9 cellular contexts compared by ENCODE assay signal in the genomic region with DNA sequence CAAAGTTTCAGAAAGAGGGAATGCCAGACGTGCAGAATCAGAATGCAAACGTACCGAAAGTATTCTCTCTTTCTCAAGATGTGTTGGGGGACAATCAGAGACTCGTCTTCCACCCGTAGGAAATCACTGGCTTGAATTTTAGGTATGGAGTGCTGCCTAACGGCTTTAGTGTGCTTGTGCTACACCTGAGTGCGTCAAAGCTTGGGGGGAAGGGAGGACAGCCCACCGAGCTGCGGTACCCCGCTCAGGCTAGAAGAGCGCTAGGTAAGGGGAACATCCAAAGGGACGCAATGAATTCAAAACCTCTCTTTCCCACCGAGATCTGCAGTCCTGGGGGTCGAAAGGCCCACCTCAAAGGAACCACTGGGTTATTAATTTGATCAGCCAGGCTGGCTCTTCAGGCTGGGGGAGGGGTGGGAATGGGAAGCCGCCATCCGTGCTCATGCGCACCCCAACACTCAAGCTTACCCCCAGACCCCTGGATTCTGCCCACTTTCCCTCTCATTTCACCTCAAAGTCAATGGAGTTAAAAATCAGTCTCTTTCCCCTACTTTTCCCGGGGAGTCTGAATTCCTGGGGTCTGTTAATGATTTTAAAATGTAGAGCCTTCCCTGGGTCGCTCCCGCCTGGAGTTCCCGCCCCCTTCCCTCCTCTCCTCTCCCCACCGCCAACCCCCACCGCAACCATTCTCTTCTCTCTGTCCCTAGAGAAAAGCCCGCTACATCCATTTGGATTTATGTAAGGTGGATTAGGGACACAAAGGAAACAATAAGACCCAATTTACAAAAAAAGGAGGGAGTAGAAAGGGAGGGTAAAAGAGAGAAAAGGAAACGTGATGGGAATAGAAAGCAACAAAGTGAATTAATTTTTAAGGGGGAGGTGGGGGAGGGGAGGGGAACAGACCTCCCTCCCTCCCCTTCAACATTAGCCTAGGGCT. TPM values are rescaled to one million over a fixed set of nuclear protein-coding genes. Genes with fewer than 3 reads are reported as not detected.
DNase-seq lines count a peak whose midpoint lies in the region; ATAC-seq and TF ChIP-seq lines count a peak whose summit lies in the region.
"Had no signal": no experiment of that assay in that cellular context is flagged by ENCODE, and none has a peak within 500 bp of the region (broad histone marks: within the 10 kb centered on the region; RNA-seq: fewer than 3 reads in every experiment).

No MANE protein-coding gene starts in this region.

- H3K9me3 Mint-ChIP-seq in glutamatergic neuron (ENCODE audit: unreplicated experiment): peaks cover 8% of the 10 kb centered on the region
- H3K9me3 Mint-ChIP-seq in activated CD8-positive, alpha-beta memory T cell treated with anti-CD3 and anti-CD28 coated beads, Interleukin-2, amount 10 ng/mL, durations not matched to agents 7 days and 5 days (ENCODE audit: low read depth): no peaks in the 10 kb centered on the region
- H3K9me3 Mint-ChIP-seq: stimulated activated naive CD8-positive, alpha-beta T cell treated with anti-CD3 and anti-CD28 coated beads, Interleukin-15, amount 100 ng/mL, for 72 hours had no signal

- peaks cover 5% of the 10 kb centered on the region for H3K36me3 Mint-ChIP-seq in glutamatergic neuron (ENCODE audit: unreplicated experiment)
- no peaks in the 10 kb centered on the region for H3K36me3 Mint-ChIP-seq in activated CD8-positive, alpha-beta memory T cell treated with anti-CD3 and anti-CD28 coated beads, Interleukin-2, amount 10 ng/mL, durations not matched to agents 7 days and 5 days

- in situ Hi-C loops in G401 (cut with HindIII; ENCODE audit: low sequenced_read_pairs): no loop called here

- peak overlapping the region; percentile 82 for H3K4me3 ChIP-seq in retinal pigment epithelial cell (ENCODE audit: low read length)
- H3K4me3 ChIP-seq: GM12878 had no signal

- H3K4me1 Mint-ChIP-seq in glutamatergic neuron (ENCODE audit: low read depth, unreplicated experiment): peaks cover 36% of the 10 kb centered on the region
- peaks cover 26% of the 10 kb centered on the region for H3K4me1 Mint-ChIP-seq in activated CD8-positive, alpha-beta memory T cell treated with anti-CD3 and anti-CD28 coated beads, Interleukin-2, amount 10 ng/mL, durations not matched to agents 7 days and 5 days

- peak; percentile 17 for DNase-seq in G401 (ENCODE audit: low spot score)
- peak; percentile 86 for DNase-seq in NCI-H69 (lab: John Stamatoyannopoulos, UW)
- peak; percentile 38 for DNase-seq in glutamatergic neuron
- DNase-seq in retinal pigment epithelial cell (ENCODE audit: low read depth): no peak
- DNase-seq in activated CD8-positive, alpha-beta memory T cell treated with anti-CD3 and anti-CD28 coated beads, Interleukin-2, amount 10 ng/mL, durations not matched to agents 7 days and 5 days: no peak
- no peak for DNase-seq in NCI-H2171 (lab: John Stamatoyannopoulos, UW)
- DNase-seq: stimulated activated naive CD8-positive, alpha-beta T cell treated with anti-CD3 and anti-CD28 coated beads, Interleukin-15, amount 100 ng/mL, for 72 hours had no signal

- TF ChIP-seq CTCF in glutamatergic neuron (IDR thresholded peaks at IDR 0.05; ENCODE audit: partially characterized antibody, unreplicated experiment) (no peak), retinal pigment epithelial cell (conservative IDR thresholded peaks at IDR 0.05; ENCODE audit: low read depth, low read length) (no peak)

- no peak for ATAC-seq in activated CD8-positive, alpha-beta memory T cell treated with anti-CD3 and anti-CD28 coated beads, Interleukin-2, amount 10 ng/mL, durations not matched to agents 7 days and 5 days
- ATAC-seq in GM21576 (IDR thresholded peaks at IDR 0.05; ENCODE audit: unreplicated experiment): no peak
- ATAC-seq: GM12878; stimulated activated naive CD8-positive, alpha-beta T cell treated with anti-CD3 and anti-CD28 coated beads, Interleukin-15, amount 100 ng/mL, for 72 hours had no signal

- no peak overlapping the region for H3K27ac Mint-ChIP-seq in glutamatergic neuron (ENCODE audit: unreplicated experiment)
- no peak overlapping the region for H3K27ac Mint-ChIP-seq in activated CD8-positive, alpha-beta memory T cell treated with anti-CD3 and anti-CD28 coated beads, Interleukin-2, amount 10 ng/mL, durations not matched to agents 7 days and 5 days

- H3K27me3 Mint-ChIP-seq in glutamatergic neuron (ENCODE audit: unreplicated experiment): peaks cover 10% of the 10 kb centered on the region
- H3K27me3 Mint-ChIP-seq in activated CD8-positive, alpha-beta memory T cell treated with anti-CD3 and anti-CD28 coated beads, Interleukin-2, amount 10 ng/mL, durations not matched to agents 7 days and 5 days: peaks cover 70% of the 10 kb centered on the region

- peak overlapping the region; percentile 98 for H3K4me3 Mint-ChIP-seq in glutamatergic neuron (ENCODE audit: unreplicated experiment)
- H3K4me3 Mint-ChIP-seq in activated CD8-positive, alpha-beta memory T cell treated with anti-CD3 and anti-CD28 coated beads, Interleukin-2, amount 10 ng/mL, durations not matched to agents 7 days and 5 days: no peak overlapping the region

- CTCF ChIA-PET in activated CD8-positive, alpha-beta memory T cell treated with anti-CD3 and anti-CD28 coated beads, Interleukin-2, amount 10 ng/mL, durations not matched to agents 7 days and 5 days (lab: Charles Lee): no interaction called here

RNA-seq across cellular contexts. Expression of gene EPHA4, which starts 2.5 kb away (rescaled TPM):
- total RNA-seq in G401 (2014; rRNA removed; shearing (Covaris generic)): not detected in 2 replicates
- total RNA-seq in glutamatergic neuron (ENCODE audit: unreplicated experiment): 57.2 TPM
- under 1 TPM; 0.59 to 0.91 TPM for total RNA-seq in activated CD8-positive, alpha-beta memory T cell treated with anti-CD3 and anti-CD28 coated beads, Interleukin-2, amount 10 ng/mL, durations not matched to agents 7 days and 5 days

Comparison
In these comparisons a context has a peak if more than half of its experiments do, and no peak if none do; other contexts are left out.
1. DNase-seq: peak in G401 (single experiment), NCI-H69 (single experiment) and glutamatergic neuron (single experiment); none in retinal pigment epithelial cell (single experiment), activated CD8-positive, alpha-beta memory T cell treated with anti-CD3 and anti-CD28 coated beads, Interleukin-2, amount 10 ng/mL, durations not matched to agents 7 days and 5 days (single experiment) and NCI-H2171 (single experiment).
2. RNA of gene EPHA4, which starts 2.5 kb away (total RNA-seq): 57.2 TPM in glutamatergic neuron (single experiment); 0.59 to 0.91 TPM in activated CD8-positive, alpha-beta memory T cell treated with anti-CD3 and anti-CD28 coated beads, Interleukin-2, amount 10 ng/mL, durations not matched to agents 7 days and 5 days and not detected in G401; every median in the first group is over 10 times any median in the second.